24 cellular contexts compared by ENCODE assay signal in genomic region chr2:41409328-41409727, GRCh38.
"Had no signal": no experiment of that assay in that cellular context is flagged by ENCODE, and none has a peak within 500 bp of the region (broad histone marks: within the 10 kb centered on the region; RNA-seq: fewer than 3 reads in every experiment).

No MANE protein-coding gene starts in this region.

- H3K4me1 ChIP-seq: uterus had no signal

- H3K27ac ChIP-seq: left ventricle myocardium inferior, neutrophil, ovary, skin epidermis, thoracic aorta, uterus had no signal

- H3K9me3 ChIP-seq: mucosa of descending colon, neutrophil, ovary, thoracic aorta, uterus had no signal

- ATAC-seq: activated CD8-positive, alpha-beta memory T cell treated with anti-CD3 and anti-CD28 coated beads, Interleukin-2, amount 10 ng/mL, durations not matched to agents 7 days and 5 days; activated CD8-positive, alpha-beta T cell treated with anti-CD3 and anti-CD28 coated beads, Interleukin-2, amount 10 ng/mL, durations not matched to agents 7 days and 5 days; activated naive CD4-positive, alpha-beta T cell treated with anti-CD3 and anti-CD28 coated beads, Interleukin-2, amount 50 U/mL, for 72 hours; mucosa of descending colon; sciatic nerve; stimulated activated effector memory CD8-positive, alpha-beta T cell treated with anti-CD3 and anti-CD28 coated beads, Interleukin-12 subunit alpha, Interleukin-12 subunit beta, amount 100 ng/mL, for 72 hours had no signal

- H3K9me3 Mint-ChIP-seq: activated B cell treated with CpG ODN at 0.5 μM for 24 hours; activated naive CD4-positive, alpha-beta T cell treated with anti-CD3 and anti-CD28 coated beads, Interleukin-2, amount 50 U/mL, for 72 hours; dendritic cell treated with granulocyte-macrophage colony-stimulating factor and Interleukin-4, amounts not matched to agents 40 ng/mL and 50 ng/mL, for 4 days; stimulated activated naive CD8-positive, alpha-beta T cell treated with anti-CD3 and anti-CD28 coated beads, Interleukin-15, Interleukin-2, amounts not matched to agents 100 ng/mL and 50 ng/mL, for 24 hours had no signal

- DNase-seq: activated B cell treated with CpG ODN at 0.5 μM for 24 hours; activated CD8-positive, alpha-beta memory T cell treated with anti-CD3 and anti-CD28 coated beads, Interleukin-2, amount 10 ng/mL, durations not matched to agents 7 days and 5 days; activated CD8-positive, alpha-beta T cell treated with anti-CD3 and anti-CD28 coated beads, Interleukin-2, amount 10 ng/mL, durations not matched to agents 7 days and 5 days; activated naive CD4-positive, alpha-beta T cell; activated T-cell treated with anti-CD3 and anti-CD28 coated beads, Interleukin-2, amount 50 U/mL, for 48 hours; islet precursor cell; left ventricle myocardium inferior; mucosa of descending colon; ovary; stimulated activated CD4-positive, alpha-beta T cell treated with anti-CD3 and anti-CD28 coated beads, Interleukin-4, amount 100 ng/mL, for 24 hours; uterus had no signal

- H3K36me3 Mint-ChIP-seq: activated CD8-positive, alpha-beta memory T cell treated with anti-CD3 and anti-CD28 coated beads, Interleukin-2, amount 10 ng/mL, durations not matched to agents 7 days and 5 days; activated naive CD4-positive, alpha-beta T cell treated with anti-CD3 and anti-CD28 coated beads, Interleukin-2, amount 50 U/mL, for 72 hours; stimulated activated effector memory CD8-positive, alpha-beta T cell treated with anti-CD3 and anti-CD28 coated beads, Interleukin-12 subunit alpha, Interleukin-12 subunit beta, amount 100 ng/mL, for 72 hours; type B pancreatic cell had no signal

- H3K4me3 ChIP-seq: left ventricle myocardium inferior, lung, mucosa of descending colon, ovary, skin epidermis, thoracic aorta, uterus had no signal

- H3K27me3 ChIP-seq: neutrophil, ovary, uterus had no signal

- H3K36me3 ChIP-seq: left ventricle myocardium inferior, neutrophil, ovary, thoracic aorta, uterus had no signal

- H3K4me3 Mint-ChIP-seq: activated B cell treated with CpG ODN at 0.5 μM for 24 hours; activated CD8-positive, alpha-beta memory T cell treated with anti-CD3 and anti-CD28 coated beads, Interleukin-2, amount 10 ng/mL, durations not matched to agents 7 days and 5 days; activated CD8-positive, alpha-beta T cell treated with anti-CD3 and anti-CD28 coated beads, Interleukin-2, amount 10 ng/mL, durations not matched to agents 7 days and 5 days; central memory CD8-positive, alpha-beta T cell; dendritic cell treated with granulocyte-macrophage colony-stimulating factor and Interleukin-4, amounts not matched to agents 40 ng/mL and 50 ng/mL, for 4 days; nephron; stimulated activated effector memory CD8-positive, alpha-beta T cell treated with anti-CD3 and anti-CD28 coated beads, Interleukin-12 subunit alpha, Interleukin-12 subunit beta, amount 100 ng/mL, for 72 hours; stimulated activated naive CD8-positive, alpha-beta T cell treated with anti-CD3 and anti-CD28 coated beads, Interleukin-15, Interleukin-2, amounts not matched to agents 100 ng/mL and 50 ng/mL, for 24 hours; type B pancreatic cell had no signal

- H3K4me1 Mint-ChIP-seq: activated B cell treated with CpG ODN at 0.5 μM for 24 hours; activated CD8-positive, alpha-beta memory T cell treated with anti-CD3 and anti-CD28 coated beads, Interleukin-2, amount 10 ng/mL, durations not matched to agents 7 days and 5 days; central memory CD8-positive, alpha-beta T cell; stimulated activated effector memory CD8-positive, alpha-beta T cell treated with anti-CD3 and anti-CD28 coated beads, Interleukin-12 subunit alpha, Interleukin-12 subunit beta, amount 100 ng/mL, for 72 hours had no signal

- H3K27ac Mint-ChIP-seq: activated B cell treated with CpG ODN at 0.5 μM for 24 hours; activated CD8-positive, alpha-beta memory T cell treated with anti-CD3 and anti-CD28 coated beads, Interleukin-2, amount 10 ng/mL, durations not matched to agents 7 days and 5 days; activated CD8-positive, alpha-beta T cell treated with anti-CD3 and anti-CD28 coated beads, Interleukin-2, amount 10 ng/mL, durations not matched to agents 7 days and 5 days; activated naive CD4-positive, alpha-beta T cell treated with anti-CD3 and anti-CD28 coated beads, Interleukin-2, amount 50 U/mL, for 72 hours; dendritic cell treated with granulocyte-macrophage colony-stimulating factor and Interleukin-4, amounts not matched to agents 40 ng/mL and 50 ng/mL, for 4 days; nephron; progenitor cell of endocrine pancreas; stimulated activated effector memory CD8-positive, alpha-beta T cell treated with anti-CD3 and anti-CD28 coated beads, Interleukin-12 subunit alpha, Interleukin-12 subunit beta, amount 100 ng/mL, for 72 hours; stimulated activated naive CD8-positive, alpha-beta T cell treated with anti-CD3 and anti-CD28 coated beads, Interleukin-15, Interleukin-2, amounts not matched to agents 100 ng/mL and 50 ng/mL, for 24 hours; type B pancreatic cell had no signal

- H3K27me3 Mint-ChIP-seq: activated B cell treated with CpG ODN at 0.5 μM for 24 hours; activated CD8-positive, alpha-beta memory T cell treated with anti-CD3 and anti-CD28 coated beads, Interleukin-2, amount 10 ng/mL, durations not matched to agents 7 days and 5 days; dendritic cell treated with granulocyte-macrophage colony-stimulating factor and Interleukin-4, amounts not matched to agents 40 ng/mL and 50 ng/mL, for 4 days; progenitor cell of endocrine pancreas; stimulated activated naive CD8-positive, alpha-beta T cell treated with anti-CD3 and anti-CD28 coated beads, Interleukin-15, Interleukin-2, amounts not matched to agents 100 ng/mL and 50 ng/mL, for 24 hours; type B pancreatic cell had no signal
